Comparison of ENCODE assay signal across 16 cellular contexts in genomic region chr5:138874241-138874640, GRCh38. TPM values are rescaled to one million over a fixed set of nuclear protein-coding genes. Genes with fewer than 3 reads are reported as not detected.
DNase-seq lines count a peak whose midpoint lies in the region; ATAC-seq and TF ChIP-seq lines count a peak whose summit lies in the region.
"Had no signal": no experiment of that assay in that cellular context is flagged by ENCODE, and none has a peak within 500 bp of the region (broad histone marks: within the 10 kb centered on the region; RNA-seq: fewer than 3 reads in every experiment).

No MANE protein-coding gene starts in this region.

- DNase-seq in A673 (ENCODE audit: low spot score) (no peak), NCI-H1092 treated with DMSO at 0.1 percent for 48 hours (lab: John Stamatoyannopoulos, UW) (peak; percentile 37), cerebellar cortex (ENCODE audit: low spot score) (peak; percentile 78), nephron progenitor cell (no peak), PC-9 (no peak), GOT3 (lab: John Stamatoyannopoulos, UW) (no peak)
- DNase-seq in activated CD4-positive, alpha-beta T cell treated with anti-CD3 and anti-CD28 coated beads, Interleukin-2, amount 10 ng/mL, durations not matched to agents 24 days and 14 days = no peak
- DNase-seq: DND-41, NCI-H2081, OCI-M1, upper lobe of left lung had no signal

- CTCF ChIA-PET in A673 (lab: Charles Lee) = no interaction called here
- CTCF ChIA-PET in PC-9 (lab: Charles Lee) = interaction anchor here (0.7 kb wide), 1 partner anchor 85 kb away, joined by 4 read pairs; no protein-coding TSS in a partner anchor

- H3K9me3 ChIP-seq in A673 (ENCODE audit: low read depth, low read length, poor library complexity, severe bottlenecking) = no peaks in the 10 kb centered on the region
- H3K9me3 ChIP-seq in PC-9 (ENCODE audit: insufficient read depth, low read depth) = no peaks in the 10 kb centered on the region
- H3K9me3 ChIP-seq: upper lobe of left lung had no signal

- peak overlapping the region; percentile 92 for H3K27ac Mint-ChIP-seq in nephron progenitor cell
- H3K27ac Mint-ChIP-seq in activated CD4-positive, alpha-beta T cell treated with anti-CD3 and anti-CD28 coated beads, Interleukin-2, amount 10 ng/mL, durations not matched to agents 24 days and 14 days = no peak overlapping the region
- H3K27ac Mint-ChIP-seq: activated naive CD8-positive, alpha-beta T cell; T-helper 2 cell treated with Interferon-gamma antibody and Interleukin-4, amounts not matched to agents 5 μg/mL and 100 μg/mL, for 36 hours had no signal

- H3K27me3 ChIP-seq in A673 (replicated peaks; ENCODE audit: insufficient read depth, low read depth, low read length, poor library complexity) (no peaks in the 10 kb centered on the region), PC-9 (ENCODE audit: insufficient read depth, low read depth) (no peaks in the 10 kb centered on the region)
- H3K27me3 ChIP-seq: upper lobe of left lung had no signal

- no peak for ATAC-seq in GM18498 (IDR thresholded peaks at IDR 0.05; ENCODE audit: unreplicated experiment)

- intact Hi-C loops in A673 (cut with micrococcal nuclease; ENCODE audit: unreplicated experiment) = no loop called here
- intact Hi-C loops in activated CD4-positive, alpha-beta T cell treated with anti-CD3 and anti-CD28 coated beads, Interleukin-2, amount 10 ng/mL, durations not matched to agents 24 days and 14 days (cut with micrococcal nuclease) = no loop called here
- intact Hi-C loops in PC-9 (cut with micrococcal nuclease; ENCODE audit: unreplicated experiment) = no loop called here

- H3K4me1 Mint-ChIP-seq in nephron progenitor cell = peaks cover 72% of the 10 kb centered on the region
- H3K4me1 Mint-ChIP-seq in activated CD4-positive, alpha-beta T cell treated with anti-CD3 and anti-CD28 coated beads, Interleukin-2, amount 10 ng/mL, durations not matched to agents 24 days and 14 days = peaks cover 5% of the 10 kb centered on the region

- peaks cover 95% of the 10 kb centered on the region for H3K79me2 ChIP-seq in PC-9 (ENCODE audit: low read depth)

- TF ChIP-seq CTCF in A673 (conservative IDR thresholded peaks at IDR 0.05; ENCODE audit: low read depth, low read length) (no peak), nephron progenitor cell (IDR thresholded peaks at IDR 0.05) (no peak), PC-9 (conservative IDR thresholded peaks at IDR 0.05) (no peak)

- peaks cover 12% of the 10 kb centered on the region; the same call in 1 of the 2 replicates for H3F3A ChIP-seq in PC-9 (ENCODE audit: insufficient read depth, low read depth)

- peak overlapping the region; percentile 47 for H3K27ac ChIP-seq in A673 (ENCODE audit: low read depth, low read length, poor library complexity, severe bottlenecking)
- no peak overlapping the region for H3K27ac ChIP-seq in PC-9
- H3K27ac ChIP-seq: KMS-11 had no signal

- H2AFZ ChIP-seq in PC-9 = no peak overlapping the region

- no peak overlapping the region for H3K4me3 Mint-ChIP-seq in nephron progenitor cell
- H3K4me3 Mint-ChIP-seq in activated CD4-positive, alpha-beta T cell treated with anti-CD3 and anti-CD28 coated beads, Interleukin-2, amount 10 ng/mL, durations not matched to agents 24 days and 14 days = no peak overlapping the region
- H3K4me3 Mint-ChIP-seq: activated naive CD8-positive, alpha-beta T cell; T-helper 2 cell treated with Interferon-gamma antibody and Interleukin-4, amounts not matched to agents 5 μg/mL and 100 μg/mL, for 36 hours had no signal

- H3K4me1 ChIP-seq in A673 (ENCODE audit: insufficient read depth, low read length, poor library complexity, severe bottlenecking) (peaks cover 50% of the 10 kb centered on the region), PC-9 (replicated peaks; ENCODE audit: insufficient read depth) (peaks cover 17% of the 10 kb centered on the region)

- H3K9me3 Mint-ChIP-seq in nephron progenitor cell = peaks cover 5% of the 10 kb centered on the region
- no peaks in the 10 kb centered on the region for H3K9me3 Mint-ChIP-seq in activated CD4-positive, alpha-beta T cell treated with anti-CD3 and anti-CD28 coated beads, Interleukin-2, amount 10 ng/mL, durations not matched to agents 24 days and 14 days
- H3K9me3 Mint-ChIP-seq: T-helper 2 cell treated with Interferon-gamma antibody and Interleukin-4, amounts not matched to agents 5 μg/mL and 100 μg/mL, for 36 hours had no signal

- H3K4me2 ChIP-seq in PC-9 = no peak overlapping the region
- H3K4me2 ChIP-seq: KMS-11 had no signal

- no peaks in the 10 kb centered on the region for H3K9me2 ChIP-seq in PC-9 (ENCODE audit: insufficient read depth)

- POLR2A ChIA-PET in A673 (lab: Charles Lee; ENCODE audit: low non-redundant PET) (interaction anchor here (0.6 kb wide), 1 partner anchor 503 kb away, joined by 5 read pairs; no protein-coding TSS in a partner anchor), PC-9 (lab: Charles Lee; ENCODE audit: unreplicated experiment) (no interaction called here)

- H3K36me3 Mint-ChIP-seq in nephron progenitor cell (ENCODE audit: low read depth) = peaks cover 41% of the 10 kb centered on the region
- H3K36me3 Mint-ChIP-seq in activated CD4-positive, alpha-beta T cell treated with anti-CD3 and anti-CD28 coated beads, Interleukin-2, amount 10 ng/mL, durations not matched to agents 24 days and 14 days (ENCODE audit: low read depth) = no peaks in the 10 kb centered on the region
- H3K36me3 Mint-ChIP-seq: activated naive CD8-positive, alpha-beta T cell had no signal

- H3K36me3 ChIP-seq in A673 (ENCODE audit: insufficient read depth, low read length, poor library complexity, severe bottlenecking) (no peaks in the 10 kb centered on the region), PC-9 (ENCODE audit: low read depth) (peaks cover 4% of the 10 kb centered on the region; the same call in 1 of the 2 replicates)
- H3K36me3 ChIP-seq: upper lobe of left lung had no signal

- no peaks in the 10 kb centered on the region for H3K27me3 Mint-ChIP-seq in nephron progenitor cell (ENCODE audit: low read depth, poor library complexity)
- peaks cover 23% of the 10 kb centered on the region for H3K27me3 Mint-ChIP-seq in activated CD4-positive, alpha-beta T cell treated with anti-CD3 and anti-CD28 coated beads, Interleukin-2, amount 10 ng/mL, durations not matched to agents 24 days and 14 days

- H4K20me1 ChIP-seq in PC-9 (ENCODE audit: insufficient read depth) = peaks cover 85% of the 10 kb centered on the region

- BruUV-seq in A673 (replicated peaks; lab: Mats Ljungman, UMichigan) = no TSS peak
- no TSS peak for BruUV-seq in PC-9 (replicated peaks; lab: Mats Ljungman, UMichigan)

- H3K4me3 ChIP-seq in A673 (ENCODE audit: low read depth, low read length, poor library complexity, severe bottlenecking) (peak overlapping the region; percentile 34), PC-9 (no peak overlapping the region)
- H3K4me3 ChIP-seq: upper lobe of left lung had no signal

RNA-seq across cellular contexts. Expression of gene LRRTM2, which starts 0.9 kb away (rescaled TPM):
- 0.39 and 0.67 TPM in 2 replicates for total RNA-seq in A673 (2021)
- 0.07 and 0.19 TPM in 2 replicates for total RNA-seq in activated CD4-positive, alpha-beta T cell treated with anti-CD3 and anti-CD28 coated beads, Interleukin-2, amount 10 ng/mL, durations not matched to agents 24 days and 14 days
- not detected in 2 replicates for total RNA-seq in PC-9 (2021)
- total RNA-seq: activated CD8-positive, alpha-beta memory T cell treated with anti-CD3 and anti-CD28 coated beads for 36 hours had no signal

Comparison
In these comparisons a context has a peak if more than half of its experiments do, and no peak if none do; other contexts are left out.
1. DNase-seq: peak in NCI-H1092 treated with DMSO at 0.1 percent for 48 hours (single experiment) and cerebellar cortex (single experiment); none in A673 (single experiment), nephron progenitor cell (single experiment), activated CD4-positive, alpha-beta T cell treated with anti-CD3 and anti-CD28 coated beads, Interleukin-2, amount 10 ng/mL, durations not matched to agents 24 days and 14 days (single experiment), PC-9 (0 of 2) and GOT3 (single experiment).